In the genomic region with DNA sequence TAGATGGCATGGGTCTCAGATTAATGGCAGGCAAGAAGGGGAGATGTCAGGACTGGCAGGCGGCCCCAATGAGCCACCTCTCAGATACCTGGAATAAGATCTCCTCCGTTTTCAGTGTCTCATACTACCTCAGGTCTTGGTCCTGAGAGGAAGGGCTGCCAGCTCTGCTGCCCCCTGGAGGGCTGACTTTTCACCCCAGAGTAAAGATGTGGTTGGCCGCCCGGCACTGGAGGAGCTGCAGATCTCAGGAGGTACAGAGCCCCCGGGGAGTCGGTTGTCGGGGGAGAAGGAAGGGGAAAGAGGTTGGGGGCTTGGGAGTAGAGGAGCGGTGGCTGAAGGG, we compare ENCODE assay signal across 8 cellular contexts. TPM values are rescaled to one million over a fixed set of nuclear protein-coding genes. Genes with fewer than 3 reads are reported as not detected.
DNase-seq lines count a peak whose midpoint lies in the region; ATAC-seq and TF ChIP-seq lines count a peak whose summit lies in the region.

No MANE protein-coding gene starts in this region.

- H3K4me1 ChIP-seq in heart right ventricle (peaks cover 2 to 30% (median 16%) of the 10 kb centered on the region in 9 donors), sigmoid colon (peaks cover 0 to 26% (median 21%) of the 10 kb centered on the region in 4 donors)

- H3K27me3 ChIP-seq in heart right ventricle (peaks cover 0 to 43% (median 7%) of the 10 kb centered on the region in 7 donors), sigmoid colon (peaks cover 0 to 26% (median 21%) of the 10 kb centered on the region in 3 donors)

- peaks cover 2 to 4% of the 10 kb centered on the region in 2 donors for H3K9me3 Mint-ChIP-seq in activated T-cell treated with anti-CD3 and anti-CD28 coated beads, Interleukin-2, amount 50 U/mL, for 72 hours

- peak overlapping the region; percentile 57 to 72 for H3K4me3 Mint-ChIP-seq in activated T-cell treated with anti-CD3 and anti-CD28 coated beads, Interleukin-2, amount 50 U/mL, for 72 hours

- H3K9me3 ChIP-seq in heart right ventricle (peaks cover 0 to 3% (median 0%) of the 10 kb centered on the region in 11 donors), sigmoid colon (peaks cover 0 to 4% (median 0%) of the 10 kb centered on the region in 4 donors)

- TF ChIP-seq CTCF in heart right ventricle (IDR thresholded peaks at IDR 0.05) = peak; percentile 14 to 67 (median 60)
- peak in 1 of 4 experiments; percentile 16 for TF ChIP-seq CTCF in sigmoid colon (IDR thresholded peaks at IDR 0.05)

- no peak overlapping the region for H3K27ac Mint-ChIP-seq in activated T-cell treated with anti-CD3 and anti-CD28 coated beads, Interleukin-2, amount 50 U/mL, for 72 hours

- H3K36me3 ChIP-seq in heart right ventricle = no peaks in the 10 kb centered on the region
- H3K36me3 ChIP-seq in sigmoid colon = no peaks in the 10 kb centered on the region

- ATAC-seq in activated T-cell treated with anti-CD3 and anti-CD28 coated beads, Interleukin-2, amount 50 U/mL, for 72 hours (replicated peaks in 1 of 2) = peak; percentile 53 to 64
- ATAC-seq in heart right ventricle (peak in 7 of 8 donors; percentile 34 to 89 (median 60)), GM18868 (IDR thresholded peaks at IDR 0.05; ENCODE audit: unreplicated experiment) (no peak)

- H3K27ac ChIP-seq in heart right ventricle = peak overlapping the region in 5 of 10 donors; percentile 26 to 68 (median 54)
- no peak overlapping the region for H3K27ac ChIP-seq in sigmoid colon

- TF ChIP-seq EP300 in sigmoid colon (IDR thresholded peaks at IDR 0.05) = no peak

- DNase-seq in NCI-H2081 (lab: John Stamatoyannopoulos, UW) = peak; percentile 0 to 5
- no peak for DNase-seq in NCI-H2081 treated with DMSO at 0.1 percent for 48 hours (lab: John Stamatoyannopoulos, UW)
- DNase-seq in NCI-H1694 (lab: John Stamatoyannopoulos, UW) = peak; percentile 35
- peak; percentile 48 to 51 for DNase-seq in activated T-cell treated with anti-CD3 and anti-CD28 coated beads, Interleukin-2, amount 50 U/mL, for 72 hours
- DNase-seq in heart right ventricle = peak; percentile 48 to 53
- DNase-seq in sigmoid colon = peak; percentile 72
- no peak for DNase-seq in posterior vena cava (ENCODE audit: low spot score)

- H3K36me3 Mint-ChIP-seq in activated T-cell treated with anti-CD3 and anti-CD28 coated beads, Interleukin-2, amount 50 U/mL, for 72 hours (ENCODE audit: insufficient read depth in 2 of 2) = peaks cover 1 to 3% of the 10 kb centered on the region in 2 donors

- intact Hi-C loops in heart right ventricle (cut with DNase I) = loop anchor here in 8 of 10 donors (1.0 to 10.0 kb wide), 11 partner anchors 64 to 156 kb away; no protein-coding TSS in a partner anchor
- intact Hi-C loops in sigmoid colon (cut with DNase I) = loop anchor here (5.0 to 10.0 kb wide), 2 partner anchors 111 to 156 kb away; no protein-coding TSS in a partner anchor
- intact Hi-C loops in posterior vena cava (cut with DNase I) = no loop called here

- H3K4me1 Mint-ChIP-seq in activated T-cell treated with anti-CD3 and anti-CD28 coated beads, Interleukin-2, amount 50 U/mL, for 72 hours (ENCODE audit: low read depth) = peaks cover 14% of the 10 kb centered on the region

- H3K4me3 ChIP-seq in heart right ventricle = peak overlapping the region in 8 of 10 donors; percentile 45 to 66 (median 58)
- H3K4me3 ChIP-seq in sigmoid colon = peak overlapping the region in 3 of 4 donors; percentile 39 to 52 (median 47)

- TF ChIP-seq POLR2A in sigmoid colon (IDR thresholded peaks at IDR 0.05) = no peak

- peaks cover 57% of the 10 kb centered on the region for H3K27me3 Mint-ChIP-seq in activated T-cell treated with anti-CD3 and anti-CD28 coated beads, Interleukin-2, amount 50 U/mL, for 72 hours (ENCODE audit: low read depth)

- 18 to 20% methylated on average over 8 of the region's 8 CpGs for WGBS in heart right ventricle, 2 donors
- WGBS in sigmoid colon, 2 donors = 12 to 18% methylated on average over 8 of the region's 8 CpGs

RNA-seq across cellular contexts. Expression of gene COL13A1, which starts 0.6 kb away (rescaled TPM):
- not detected for total RNA-seq in activated T-cell treated with anti-CD3 and anti-CD28 coated beads, Interleukin-2, amount 50 U/mL, for 72 hours
- 1 to 10 TPM in 9 of 10 donors, under 1 TPM in 1; 0.70 to 6.8 (median 2.9) TPM for total RNA-seq in heart right ventricle
- 1 to 10 TPM; 2.1 to 2.5 TPM for polyA plus RNA-seq in heart right ventricle
- 1 to 10 TPM; 2.9 to 5.7 (median 5.0) TPM for total RNA-seq in sigmoid colon
- 1 to 10 TPM in 2 of 3 donors, under 1 TPM in 1; 0.69 to 1.9 (median 1.8) TPM for polyA plus RNA-seq in sigmoid colon
- 1 to 10 TPM in 1 of 2 donors, under 1 TPM in 1; 0.48 to 1.3 TPM for total RNA-seq in posterior vena cava

Comparison
In these comparisons a context has a peak if more than half of its experiments do, and no peak if none do; other contexts are left out.
1. DNase-seq: peak in NCI-H2081 (2 of 2), NCI-H1694 (single experiment), activated T-cell treated with anti-CD3 and anti-CD28 coated beads, Interleukin-2, amount 50 U/mL, for 72 hours (2 of 2), heart right ventricle (2 of 2) and sigmoid colon (single experiment); none in NCI-H2081 treated with DMSO at 0.1 percent for 48 hours (single experiment) and posterior vena cava (single experiment).
2. intact Hi-C loops: an anchor here in heart right ventricle (1.0 to 10.0 kb wide) and sigmoid colon (5.0 to 10.0 kb wide); none called in posterior vena cava.